In the genomic region with DNA sequence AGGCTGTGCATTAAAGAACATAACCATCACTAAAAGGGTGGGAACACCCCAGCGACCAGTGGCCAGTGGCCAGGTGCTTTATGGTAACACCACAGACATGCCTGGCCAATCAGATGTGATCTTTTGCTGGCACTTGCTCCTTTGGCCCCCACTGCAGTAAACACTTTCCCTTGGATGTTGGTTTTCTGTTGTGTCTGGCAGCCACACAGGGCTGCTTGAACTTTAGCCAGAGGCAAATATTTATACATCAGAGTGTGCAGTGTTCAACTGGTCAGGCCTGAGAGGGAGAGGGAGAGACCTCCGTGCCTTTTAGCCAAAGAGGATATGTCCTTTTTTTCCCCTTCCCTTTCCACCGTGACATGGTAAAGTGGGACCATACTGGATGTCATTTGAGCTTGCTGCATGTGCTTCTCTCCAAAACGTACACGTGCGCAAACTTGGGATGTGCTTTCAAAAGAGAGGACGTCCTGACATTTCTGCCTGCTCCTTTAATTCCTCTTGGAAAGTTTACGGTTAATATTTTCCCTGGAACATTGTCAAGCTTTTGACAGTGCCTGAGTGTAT, we compare ENCODE assay signal across 1 cellular context.
A peak's percentile ranks its signal among the peaks of the same experiment; 100 is the strongest.
TF ChIP-seq lines count a peak whose summit lies in the region.

No MANE protein-coding gene starts in this region.

TF ChIP-seq in HepG2, 621 proteins besides CTCF, POLR2A, EP300 and RAD21 (continued from another document and continues in another):
- no peak for TF ChIP-seq PLSCR1 (CRISPR knock-in tag; IDR thresholded peaks at IDR 0.05; ENCODE audit: borderline replicate concordance)
- TF ChIP-seq NFKB2 (CRISPR knock-in tag; IDR thresholded peaks at IDR 0.05; ENCODE audit: borderline replicate concordance) = 0 out of 2 replicates have a peak, but pooled peaks have one; percentile 43
- TF ChIP-seq, protein P1, sequence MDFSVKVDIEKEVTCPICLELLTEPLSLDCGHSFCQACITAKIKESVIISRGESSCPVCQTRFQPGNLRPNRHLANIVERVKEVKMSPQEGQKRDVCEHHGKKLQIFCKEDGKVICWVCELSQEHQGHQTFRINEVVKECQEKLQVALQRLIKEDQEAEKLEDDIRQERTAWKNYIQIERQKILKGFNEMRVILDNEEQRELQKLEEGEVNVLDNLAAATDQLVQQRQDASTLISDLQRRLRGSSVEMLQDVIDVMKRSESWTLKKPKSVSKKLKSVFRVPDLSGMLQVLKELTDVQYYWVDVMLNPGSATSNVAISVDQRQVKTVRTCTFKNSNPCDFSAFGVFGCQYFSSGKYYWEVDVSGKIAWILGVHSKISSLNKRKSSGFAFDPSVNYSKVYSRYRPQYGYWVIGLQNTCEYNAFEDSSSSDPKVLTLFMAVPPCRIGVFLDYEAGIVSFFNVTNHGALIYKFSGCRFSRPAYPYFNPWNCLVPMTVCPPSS (IDR thresholded peaks at IDR 0.05) = no peak
- no peak for TF ChIP-seq MAF1 (CRISPR knock-in tag; IDR thresholded peaks at IDR 0.05; ENCODE audit: borderline replicate concordance)
- TF ChIP-seq MED8 (CRISPR knock-in tag; IDR thresholded peaks at IDR 0.05; ENCODE audit: insufficient replicate concordance) = no peak
- TF ChIP-seq TFAP4 (IDR thresholded peaks at IDR 0.05; ENCODE audit: borderline replicate concordance, low read depth) = peak; percentile 64
- TF ChIP-seq SATB2 (CRISPR knock-in tag; IDR thresholded peaks at IDR 0.05) = no peak
- no peak for TF ChIP-seq TCF7L2 (IDR thresholded peaks at IDR 0.05; ENCODE audit: low read depth, low read length)
- TF ChIP-seq ZFAT (CRISPR knock-in tag; conservative IDR thresholded peaks at IDR 0.05) = no peak
- TF ChIP-seq MXI1 (IDR thresholded peaks at IDR 0.05; ENCODE audit: borderline replicate concordance, low read depth, low read length) = 0 out of 3 replicates have a peak, but pooled peaks have one; percentile 34
- no peak for TF ChIP-seq HNRNPK (IDR thresholded peaks at IDR 0.05; ENCODE audit: low read depth, low read length, poor library complexity, severe bottlenecking)
- no peak for TF ChIP-seq ZNF570 (CRISPR knock-in tag; IDR thresholded peaks at IDR 0.05; ENCODE audit: borderline replicate concordance)
- no peak for TF ChIP-seq GTF3A (CRISPR knock-in tag; conservative IDR thresholded peaks at IDR 0.05)
- TF ChIP-seq CHCHD3 (CRISPR knock-in tag; IDR thresholded peaks at IDR 0.05) = no peak
- no peak for TF ChIP-seq GPN1 (CRISPR knock-in tag; IDR thresholded peaks at IDR 0.05; ENCODE audit: borderline replicate concordance)
- TF ChIP-seq, protein P2, sequence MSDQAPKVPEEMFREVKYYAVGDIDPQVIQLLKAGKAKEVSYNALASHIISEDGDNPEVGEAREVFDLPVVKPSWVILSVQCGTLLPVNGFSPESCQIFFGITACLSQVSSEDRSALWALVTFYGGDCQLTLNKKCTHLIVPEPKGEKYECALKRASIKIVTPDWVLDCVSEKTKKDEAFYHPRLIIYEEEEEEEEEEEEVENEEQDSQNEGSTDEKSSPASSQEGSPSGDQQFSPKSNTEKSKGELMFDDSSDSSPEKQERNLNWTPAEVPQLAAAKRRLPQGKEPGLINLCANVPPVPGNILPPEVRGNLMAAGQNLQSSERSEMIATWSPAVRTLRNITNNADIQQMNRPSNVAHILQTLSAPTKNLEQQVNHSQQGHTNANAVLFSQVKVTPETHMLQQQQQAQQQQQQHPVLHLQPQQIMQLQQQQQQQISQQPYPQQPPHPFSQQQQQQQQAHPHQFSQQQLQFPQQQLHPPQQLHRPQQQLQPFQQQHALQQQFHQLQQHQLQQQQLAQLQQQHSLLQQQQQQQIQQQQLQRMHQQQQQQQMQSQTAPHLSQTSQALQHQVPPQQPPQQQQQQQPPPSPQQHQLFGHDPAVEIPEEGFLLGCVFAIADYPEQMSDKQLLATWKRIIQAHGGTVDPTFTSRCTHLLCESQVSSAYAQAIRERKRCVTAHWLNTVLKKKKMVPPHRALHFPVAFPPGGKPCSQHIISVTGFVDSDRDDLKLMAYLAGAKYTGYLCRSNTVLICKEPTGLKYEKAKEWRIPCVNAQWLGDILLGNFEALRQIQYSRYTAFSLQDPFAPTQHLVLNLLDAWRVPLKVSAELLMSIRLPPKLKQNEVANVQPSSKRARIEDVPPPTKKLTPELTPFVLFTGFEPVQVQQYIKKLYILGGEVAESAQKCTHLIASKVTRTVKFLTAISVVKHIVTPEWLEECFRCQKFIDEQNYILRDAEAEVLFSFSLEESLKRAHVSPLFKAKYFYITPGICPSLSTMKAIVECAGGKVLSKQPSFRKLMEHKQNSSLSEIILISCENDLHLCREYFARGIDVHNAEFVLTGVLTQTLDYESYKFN (CRISPR knock-in tag; conservative IDR thresholded peaks at IDR 0.05) = peak; percentile 93
- peak; percentile 99 for TF ChIP-seq SKI (IDR thresholded peaks at IDR 0.05; ENCODE audit: partially characterized antibody)
- no peak for TF ChIP-seq CC2D1A (CRISPR knock-in tag; IDR thresholded peaks at IDR 0.05)
- TF ChIP-seq POGZ (CRISPR knock-in tag; IDR thresholded peaks at IDR 0.05) = peak; percentile 91
- TF ChIP-seq FOXK1 (CRISPR knock-in tag; IDR thresholded peaks at IDR 0.05; ENCODE audit: borderline replicate concordance, low read depth) = peak; percentile 94
- TF ChIP-seq PHF21A (CRISPR knock-in tag; IDR thresholded peaks at IDR 0.05) = peak; percentile 86; the same call in 1 of the 2 replicates
- TF ChIP-seq, protein P3, sequence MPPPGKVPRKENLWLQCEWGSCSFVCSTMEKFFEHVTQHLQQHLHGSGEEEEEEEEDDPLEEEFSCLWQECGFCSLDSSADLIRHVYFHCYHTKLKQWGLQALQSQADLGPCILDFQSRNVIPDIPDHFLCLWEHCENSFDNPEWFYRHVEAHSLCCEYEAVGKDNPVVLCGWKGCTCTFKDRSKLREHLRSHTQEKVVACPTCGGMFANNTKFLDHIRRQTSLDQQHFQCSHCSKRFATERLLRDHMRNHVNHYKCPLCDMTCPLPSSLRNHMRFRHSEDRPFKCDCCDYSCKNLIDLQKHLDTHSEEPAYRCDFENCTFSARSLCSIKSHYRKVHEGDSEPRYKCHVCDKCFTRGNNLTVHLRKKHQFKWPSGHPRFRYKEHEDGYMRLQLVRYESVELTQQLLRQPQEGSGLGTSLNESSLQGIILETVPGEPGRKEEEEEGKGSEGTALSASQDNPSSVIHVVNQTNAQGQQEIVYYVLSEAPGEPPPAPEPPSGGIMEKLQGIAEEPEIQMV (CRISPR knock-in tag; IDR thresholded peaks at IDR 0.05; ENCODE audit: low read depth) = no peak
- TF ChIP-seq ZNF335 (CRISPR knock-in tag; IDR thresholded peaks at IDR 0.05) = no peak
- TF ChIP-seq HNF1B (CRISPR knock-in tag; IDR thresholded peaks at IDR 0.05) = peak; percentile 94
- TF ChIP-seq, protein P4, sequence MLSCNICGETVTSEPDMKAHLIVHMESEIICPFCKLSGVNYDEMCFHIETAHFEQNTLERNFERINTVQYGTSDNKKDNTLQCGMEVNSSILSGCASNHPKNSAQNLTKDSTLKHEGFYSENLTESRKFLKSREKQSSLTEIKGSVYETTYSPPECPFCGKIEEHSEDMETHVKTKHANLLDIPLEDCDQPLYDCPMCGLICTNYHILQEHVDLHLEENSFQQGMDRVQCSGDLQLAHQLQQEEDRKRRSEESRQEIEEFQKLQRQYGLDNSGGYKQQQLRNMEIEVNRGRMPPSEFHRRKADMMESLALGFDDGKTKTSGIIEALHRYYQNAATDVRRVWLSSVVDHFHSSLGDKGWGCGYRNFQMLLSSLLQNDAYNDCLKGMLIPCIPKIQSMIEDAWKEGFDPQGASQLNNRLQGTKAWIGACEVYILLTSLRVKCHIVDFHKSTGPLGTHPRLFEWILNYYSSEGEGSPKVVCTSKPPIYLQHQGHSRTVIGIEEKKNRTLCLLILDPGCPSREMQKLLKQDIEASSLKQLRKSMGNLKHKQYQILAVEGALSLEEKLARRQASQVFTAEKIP (CRISPR knock-in tag; IDR thresholded peaks at IDR 0.05; ENCODE audit: borderline replicate concordance) = no peak
- TF ChIP-seq, protein P5, sequence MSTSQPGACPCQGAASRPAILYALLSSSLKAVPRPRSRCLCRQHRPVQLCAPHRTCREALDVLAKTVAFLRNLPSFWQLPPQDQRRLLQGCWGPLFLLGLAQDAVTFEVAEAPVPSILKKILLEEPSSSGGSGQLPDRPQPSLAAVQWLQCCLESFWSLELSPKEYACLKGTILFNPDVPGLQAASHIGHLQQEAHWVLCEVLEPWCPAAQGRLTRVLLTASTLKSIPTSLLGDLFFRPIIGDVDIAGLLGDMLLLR (CRISPR knock-in tag; IDR thresholded peaks at IDR 0.05) = 0 out of 2 replicates have a peak, but pooled peaks have one; percentile 55
- no peak for TF ChIP-seq ZNF775 (CRISPR knock-in tag; IDR thresholded peaks at IDR 0.05; ENCODE audit: borderline replicate concordance)
- no peak; the same call in 1 of the 2 replicates for TF ChIP-seq BRD4 (CRISPR knock-in tag; IDR thresholded peaks at IDR 0.05)
- TF ChIP-seq ZFX (CRISPR knock-in tag; IDR thresholded peaks at IDR 0.05; ENCODE audit: low read depth) = peak; percentile 32; the same call in 1 of the 2 replicates
- TF ChIP-seq ZNF274 (CRISPR knock-in tag; IDR thresholded peaks at IDR 0.05) = no peak
- no peak for TF ChIP-seq HNRNPL (IDR thresholded peaks at IDR 0.05; ENCODE audit: low read depth, low read length)
- no peak; the same call in 1 of the 2 replicates for TF ChIP-seq GFI1 (CRISPR knock-in tag; IDR thresholded peaks at IDR 0.05; ENCODE audit: borderline replicate concordance)
- no peak for TF ChIP-seq ZNF24 (IDR thresholded peaks at IDR 0.05)
- TF ChIP-seq ZNF616 (CRISPR knock-in tag; IDR thresholded peaks at IDR 0.05; ENCODE audit: low read depth) = no peak
- TF ChIP-seq XRCC5 (optimal IDR thresholded peaks at IDR 0.05; ENCODE audit: low read length) = peak; percentile 90
- TF ChIP-seq, protein P6, sequence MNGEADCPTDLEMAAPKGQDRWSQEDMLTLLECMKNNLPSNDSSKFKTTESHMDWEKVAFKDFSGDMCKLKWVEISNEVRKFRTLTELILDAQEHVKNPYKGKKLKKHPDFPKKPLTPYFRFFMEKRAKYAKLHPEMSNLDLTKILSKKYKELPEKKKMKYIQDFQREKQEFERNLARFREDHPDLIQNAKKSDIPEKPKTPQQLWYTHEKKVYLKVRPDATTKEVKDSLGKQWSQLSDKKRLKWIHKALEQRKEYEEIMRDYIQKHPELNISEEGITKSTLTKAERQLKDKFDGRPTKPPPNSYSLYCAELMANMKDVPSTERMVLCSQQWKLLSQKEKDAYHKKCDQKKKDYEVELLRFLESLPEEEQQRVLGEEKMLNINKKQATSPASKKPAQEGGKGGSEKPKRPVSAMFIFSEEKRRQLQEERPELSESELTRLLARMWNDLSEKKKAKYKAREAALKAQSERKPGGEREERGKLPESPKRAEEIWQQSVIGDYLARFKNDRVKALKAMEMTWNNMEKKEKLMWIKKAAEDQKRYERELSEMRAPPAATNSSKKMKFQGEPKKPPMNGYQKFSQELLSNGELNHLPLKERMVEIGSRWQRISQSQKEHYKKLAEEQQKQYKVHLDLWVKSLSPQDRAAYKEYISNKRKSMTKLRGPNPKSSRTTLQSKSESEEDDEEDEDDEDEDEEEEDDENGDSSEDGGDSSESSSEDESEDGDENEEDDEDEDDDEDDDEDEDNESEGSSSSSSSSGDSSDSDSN (CRISPR knock-in tag; IDR thresholded peaks at IDR 0.05) = no peak
- TF ChIP-seq SOX13 (IDR thresholded peaks at IDR 0.05) = no peak
- TF ChIP-seq SOX13 (CRISPR knock-in tag; conservative IDR thresholded peaks at IDR 0.05 in 1 of 2, IDR thresholded peaks at IDR 0.05 in 1 of 2) = peak in 1 of 2 experiments; percentile 89; a peak in 2 of 4 replicates
- TF ChIP-seq ZNF562 (CRISPR knock-in tag; IDR thresholded peaks at IDR 0.05; ENCODE audit: borderline replicate concordance) = no peak
- TF ChIP-seq NR2F6 (IDR thresholded peaks at IDR 0.05) = peak; percentile 63
- TF ChIP-seq NR2F6 (CRISPR knock-in tag; IDR thresholded peaks at IDR 0.05) = peak; percentile 80; the same call in 1 of the 2 replicates
- TF ChIP-seq ZNF460 (CRISPR knock-in tag; IDR thresholded peaks at IDR 0.05; ENCODE audit: borderline replicate concordance) = no peak
- peak; percentile 77 for TF ChIP-seq NFYC (CRISPR knock-in tag; IDR thresholded peaks at IDR 0.05)
- no peak for TF ChIP-seq ZNF207 (IDR thresholded peaks at IDR 0.05; ENCODE audit: borderline replicate concordance)
- no peak for TF ChIP-seq GZF1 (CRISPR knock-in tag; IDR thresholded peaks at IDR 0.05)
- TF ChIP-seq ZNF891 (CRISPR knock-in tag; IDR thresholded peaks at IDR 0.05) = no peak; the same call in 1 of the 2 replicates
- peak; percentile 24; the same call in 1 of the 2 replicates for TF ChIP-seq BRCA1 (CRISPR knock-in tag; IDR thresholded peaks at IDR 0.05)
- TF ChIP-seq, protein P7, sequence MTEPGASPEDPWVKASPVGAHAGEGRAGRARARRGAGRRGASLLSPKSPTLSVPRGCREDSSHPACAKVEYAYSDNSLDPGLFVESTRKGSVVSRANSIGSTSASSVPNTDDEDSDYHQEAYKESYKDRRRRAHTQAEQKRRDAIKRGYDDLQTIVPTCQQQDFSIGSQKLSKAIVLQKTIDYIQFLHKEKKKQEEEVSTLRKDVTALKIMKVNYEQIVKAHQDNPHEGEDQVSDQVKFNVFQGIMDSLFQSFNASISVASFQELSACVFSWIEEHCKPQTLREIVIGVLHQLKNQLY (CRISPR knock-in tag; IDR thresholded peaks at IDR 0.05) = peak; percentile 35; the same call in 1 of the 2 replicates
